Comparison of ENCODE assay signal across 21 cellular contexts in genomic region chr1:43258370-43258769, GRCh38. TPM values are rescaled to one million over a fixed set of nuclear protein-coding genes. Genes with fewer than 3 reads are reported as not detected.
DNase-seq lines count a peak whose midpoint lies in the region; ATAC-seq, FAIRE-seq and TF ChIP-seq lines count a peak whose summit lies in the region.
"Had no signal": no experiment of that assay in that cellular context is flagged by ENCODE, and none has a peak within 500 bp of the region (broad histone marks: within the 10 kb centered on the region; RNA-seq: fewer than 3 reads in every experiment).

No MANE protein-coding gene starts in this region.

- H3K9ac ChIP-seq in K562 (ENCODE audit: insufficient read depth in 1 of 2, low read depth in 2 of 2, low read length in 2 of 2): no peak overlapping the region
- H3K9ac ChIP-seq: BLaER1, GM23248 had no signal

- H3K36me3 ChIP-seq in K562 (ENCODE audit: control insufficient read depth, insufficient read depth, low read length) (no peaks in the 10 kb centered on the region), upper lobe of right lung (no peaks in the 10 kb centered on the region)
- H3K36me3 ChIP-seq: BLaER1 had no signal

- BruUV-seq in K562 (replicated peaks; lab: Mats Ljungman, UMichigan): no TSS peak

- in situ Hi-C loops in K562 (cut with MboI): no loop called here

- H3K27ac ChIP-seq in K562 (ENCODE audit: extremely low read depth, low read depth, low read length) (no peak overlapping the region), upper lobe of right lung (peak overlapping the region; percentile 30)
- H3K27ac ChIP-seq: BLaER1, GM23248 had no signal

- no peaks in the 10 kb centered on the region for H3K9me1 ChIP-seq in K562 (ENCODE audit: control insufficient read depth, insufficient read depth, low read length)

- 0% methylated on average over 3 of the region's 3 CpGs for WGBS in K562 (ENCODE audit: insufficient coverage, low coverage, missing lambda C conversion rate)

- DNase-seq in K562 (ENCODE audit: extremely low read depth in 1 of 4, low spot score in 3 of 4) (no peak), left lobe of liver (ENCODE audit: low spot score) (peak; percentile 43), mesenteric fat pad (ENCODE audit: low spot score) (peak; percentile 3), upper lobe of right lung (peak; percentile 20), GM19239 (ENCODE audit: insufficient read length, low spot score) (no peak), CD1c-positive myeloid dendritic cell (ENCODE audit: extremely low spot score) (no peak), NCI-H1436 treated with DMSO at 0.1 percent for 48 hours (lab: John Stamatoyannopoulos, UW) (no peak)
- DNase-seq in stimulated activated CD4-positive, alpha-beta T cell treated with anti-CD3 and anti-CD28 coated beads, Interleukin-2, amount 100 ng/mL, for 48 hours: no peak
- DNase-seq: 8988T, Calu3, DMS79 treated with DMSO at 0.1 percent for 48 hours, GF-D8, GM23248, HCEC 1CT had no signal

- ATAC-seq in K562 (no peak), left lobe of liver (peak; percentile 32), upper lobe of right lung (no peak)
- ATAC-seq: CD8-positive, alpha-beta T cell had no signal

- no peak for TF ChIP-seq RAD21 in K562 (CRISPR knock-in tag; conservative IDR thresholded peaks at IDR 0.05 in 1 of 2, IDR thresholded peaks at IDR 0.05 in 1 of 2)

- H3K4me3 ChIP-seq in K562: no peak overlapping the region
- H3K4me3 ChIP-seq in upper lobe of right lung: no peak overlapping the region
- H3K4me3 ChIP-seq: BLaER1, GM23248 had no signal

- H4K20me1 ChIP-seq in K562 (replicated peaks; ENCODE audit: control insufficient read depth, insufficient read depth, low read length): no peaks in the 10 kb centered on the region
- H4K20me1 ChIP-seq: BLaER1 had no signal

- CTCF ChIA-PET in K562 (lab: Yijun Ruan, JAX; ENCODE audit: low intra/inter-chr PET ratio): no interaction called here

- no peak for TF ChIP-seq CTCF in K562 (IDR thresholded peaks at IDR 0.05 in 2 of 3, conservative IDR thresholded peaks at IDR 0.05 in 1 of 3; ENCODE audit: insufficient read depth in 2 of 3, low read depth in 1 of 3, low read length in 3 of 3)
- TF ChIP-seq CTCF in upper lobe of right lung (IDR thresholded peaks at IDR 0.05): no peak

- no peaks in the 10 kb centered on the region for H3K79me2 ChIP-seq in K562 (ENCODE audit: control insufficient read depth, insufficient read depth, low read length)

- peaks cover 2% of the 10 kb centered on the region; the same call in 1 of the 2 replicates for H3K9me3 ChIP-seq in K562 (replicated peaks; ENCODE audit: control insufficient read depth, insufficient read depth, low read depth, low read length)
- H3K9me3 ChIP-seq in upper lobe of right lung: no peaks in the 10 kb centered on the region

- intact Hi-C loops in K562 (cut with micrococcal nuclease): no loop called here
- intact Hi-C loops in upper lobe of right lung (cut with DNase I): no loop called here

- POLR2A ChIA-PET in K562 (lab: Yijun Ruan, JAX): interaction anchor here (0.6 kb wide), 2 partner anchors 14 to 18 kb away, joined by 3 read pairs; no protein-coding TSS in a partner anchor

- no peak for TF ChIP-seq POLR2A in K562 (conservative IDR thresholded peaks at IDR 0.05)

- H3K4me1 ChIP-seq in K562 (replicated peaks in 1 of 2; ENCODE audit: control insufficient read depth in 2 of 2, insufficient read depth in 2 of 2, low read length in 2 of 2): no peaks in the 10 kb centered on the region
- no peaks in the 10 kb centered on the region for H3K4me1 ChIP-seq in upper lobe of right lung
- H3K4me1 ChIP-seq: BLaER1 had no signal

- TF ChIP-seq EP300 in K562 (IDR thresholded peaks at IDR 0.05; ENCODE audit: low read length): no peak

- no peak for FAIRE-seq in K562 (lab: Jason Lieb, UNC)
- FAIRE-seq in GM19239 (lab: Jason Lieb, UNC): no peak
- FAIRE-seq: H54 had no signal

- H3K27me3 ChIP-seq in K562 (ENCODE audit: control insufficient read depth in 2 of 2, insufficient read depth in 2 of 2, low read length in 2 of 2): peaks cover 6 to 41% of the 10 kb centered on the region in 2 experiments; a peak in 3 of 5 replicates
- H3K27me3 ChIP-seq in upper lobe of right lung: no peaks in the 10 kb centered on the region
- H3K27me3 ChIP-seq: BLaER1 had no signal

- H2AFZ ChIP-seq in K562 (ENCODE audit: low read depth, low read length): no peak overlapping the region
- H2AFZ ChIP-seq: GM23248 had no signal

- no peak overlapping the region for H3K4me2 ChIP-seq in K562 (ENCODE audit: insufficient read depth, low read length)
- H3K4me2 ChIP-seq: BLaER1 had no signal

TF ChIP-seq in K562, 482 proteins besides CTCF, POLR2A, EP300 and RAD21:
- TF ChIP-seq TRIM28 (IDR thresholded peaks at IDR 0.05) (peak; percentile 32; the same call in 1 of the 2 replicates), RBFOX2 (IDR thresholded peaks at IDR 0.05; ENCODE audit: low read depth, low read length) (no peak)

RNA-seq across cellular contexts. Expression of gene TMEM125, which starts 11.4 kb away (rescaled TPM):
- 0.21 and 0.30 TPM in 2 replicates for total RNA-seq in K562 (2011; cell fraction: chromatin; rRNA removed; ENCODE audit: low replicate concordance)
- 0.33 and 0.53 TPM in 2 replicates for total RNA-seq in K562 (2011; cell fraction: nucleolus; rRNA removed)
- 0.37 and 0.76 TPM in 2 replicates for total RNA-seq in K562 (2011; cell fraction: nucleoplasm; rRNA removed)
- total RNA-seq in K562 (2014; rRNA removed): not detected in 2 replicates
- total RNA-seq in K562 (2014; rRNA removed; fragmentation: Illumina TruSeq; extraction: Trizol): not detected in 2 replicates
- not detected in 2 replicates for total RNA-seq in K562 (2015; rRNA removed; fragmentation: Illumina TruSeq; extraction: Trizol)
- total RNA-seq in K562 (2021): 0.45 TPM in 1 of 2 replicates, not detected in the other
- polyA plus RNA-seq in K562 (2011; rRNA removed): 0.08 and 0.35 TPM in 2 replicates
- polyA plus RNA-seq in K562 (2011; cell fraction: cytosol; rRNA removed): 0.42 and 0.58 TPM in 2 replicates
- polyA plus RNA-seq in K562 (2011; cell fraction: nucleus; rRNA removed): 1.0 and 1.2 TPM in 2 replicates
- 0.13 and 1.1 TPM in 2 replicates for polyA plus RNA-seq in K562 (2012)
- 0.07 TPM in 1 of 2 replicates, not detected in the other for polyA plus RNA-seq in K562 (2014; fragmentation: Illumina TruSeq; extraction: Trizol)
- polyA plus RNA-seq in K562 (2014; fragmentation: Nextera tagmentation; extraction: Ambion mirVana): not detected
- 0.67 TPM in 1 of 2 replicates, not detected in the other for polyA plus RNA-seq in K562 (2014; rRNA removed)
- polyA minus RNA-seq in K562 (2011; rRNA and poly(A)+ RNA removed): not detected in 2 replicates
- not detected in 2 replicates for polyA minus RNA-seq in K562 (2011; cell fraction: cytosol; rRNA and poly(A)+ RNA removed)
- polyA minus RNA-seq in K562 (2011; cell fraction: nucleus; rRNA and poly(A)+ RNA removed): not detected in 2 replicates
- 0.45 TPM for total RNA-seq in left lobe of liver
- not detected for total RNA-seq in mesenteric fat pad
- 188 TPM for total RNA-seq in upper lobe of right lung
- total RNA-seq: A673; CD8-positive, alpha-beta T cell; GM23248 had no signal
- polyA plus RNA-seq: AG04450, CD14-positive monocyte, GM23248 had no signal

RNA-seq across cellular contexts. Expression of gene C1orf210, which starts 27.0 kb away (rescaled TPM):
- total RNA-seq in K562 (2011; cell fraction: chromatin; rRNA removed; ENCODE audit: low replicate concordance): not detected in 2 replicates
- total RNA-seq in K562 (2011; cell fraction: nucleolus; rRNA removed): not detected in 2 replicates
- total RNA-seq in K562 (2011; cell fraction: nucleoplasm; rRNA removed): not detected in 2 replicates
- total RNA-seq in K562 (2014; rRNA removed) (not detected in 2 replicates), K562 (2014; rRNA removed; fragmentation: Illumina TruSeq; extraction: Trizol) (not detected in 2 replicates), K562 (2015; rRNA removed; fragmentation: Illumina TruSeq; extraction: Trizol) (not detected in 2 replicates), K562 (2021) (not detected in 2 replicates), left lobe of liver (2.6 TPM), mesenteric fat pad (not detected), upper lobe of right lung (18.9 TPM)
- polyA plus RNA-seq in K562 (2011; rRNA removed) (not detected in 2 replicates), K562 (2014; fragmentation: Illumina TruSeq; extraction: Trizol) (not detected in 2 replicates), K562 (2014; fragmentation: Nextera tagmentation; extraction: Ambion mirVana) (not detected), K562 (2014; rRNA removed) (0.21 TPM in 1 of 2 replicates, not detected in the other)
- polyA plus RNA-seq in K562 (2011; cell fraction: cytosol; rRNA removed): not detected in 2 replicates
- not detected in 2 replicates for polyA plus RNA-seq in K562 (2011; cell fraction: nucleus; rRNA removed)
- 0.06 TPM in 1 of 2 replicates, not detected in the other for polyA plus RNA-seq in K562 (2012)
- polyA minus RNA-seq in K562 (2011; rRNA and poly(A)+ RNA removed): not detected in 2 replicates
- polyA minus RNA-seq in K562 (2011; cell fraction: cytosol; rRNA and poly(A)+ RNA removed): not detected in 2 replicates
- not detected in 2 replicates for polyA minus RNA-seq in K562 (2011; cell fraction: nucleus; rRNA and poly(A)+ RNA removed)
- total RNA-seq: A673; CD8-positive, alpha-beta T cell; GM23248 had no signal
- polyA plus RNA-seq: AG04450, CD14-positive monocyte, GM23248 had no signal

RNA-seq across cellular contexts. Expression of gene TIE1, which starts 42.4 kb away (rescaled TPM):
- 0.46 and 3.1 TPM in 2 replicates for total RNA-seq in K562 (2011; cell fraction: chromatin; rRNA removed; ENCODE audit: low replicate concordance)
- total RNA-seq in K562 (2011; cell fraction: nucleolus; rRNA removed): 1.6 and 4.2 TPM in 2 replicates
- 0.81 and 2.3 TPM in 2 replicates for total RNA-seq in K562 (2011; cell fraction: nucleoplasm; rRNA removed)
- 0.14 and 0.16 TPM in 2 replicates for total RNA-seq in K562 (2014; rRNA removed)
- total RNA-seq in K562 (2014; rRNA removed; fragmentation: Illumina TruSeq; extraction: Trizol): not detected in 2 replicates
- total RNA-seq in K562 (2015; rRNA removed; fragmentation: Illumina TruSeq; extraction: Trizol): 0.04 TPM in 1 of 2 replicates, not detected in the other
- total RNA-seq in K562 (2021): 0.20 and 0.31 TPM in 2 replicates
- 0.32 and 0.49 TPM in 2 replicates for polyA plus RNA-seq in K562 (2011; rRNA removed)
- polyA plus RNA-seq in K562 (2011; cell fraction: cytosol; rRNA removed): 0.09 and 1.1 TPM in 2 replicates
- 0.59 and 3.8 TPM in 2 replicates for polyA plus RNA-seq in K562 (2011; cell fraction: nucleus; rRNA removed)
- polyA plus RNA-seq in K562 (2012): 0.30 and 0.54 TPM in 2 replicates
- polyA plus RNA-seq in K562 (2014; fragmentation: Illumina TruSeq; extraction: Trizol): 0.07 and 0.17 TPM in 2 replicates
- not detected for polyA plus RNA-seq in K562 (2014; fragmentation: Nextera tagmentation; extraction: Ambion mirVana)
- polyA plus RNA-seq in K562 (2014; rRNA removed): 0.08 and 0.66 TPM in 2 replicates
- polyA minus RNA-seq in K562 (2011; rRNA and poly(A)+ RNA removed): 1.2 TPM in 1 of 2 replicates, not detected in the other
- polyA minus RNA-seq in K562 (2011; cell fraction: cytosol; rRNA and poly(A)+ RNA removed): 1.4 TPM in 1 of 2 replicates, not detected in the other
- polyA minus RNA-seq in K562 (2011; cell fraction: nucleus; rRNA and poly(A)+ RNA removed): 0.67 and 0.94 TPM in 2 replicates
- 8.5 TPM for total RNA-seq in left lobe of liver
- total RNA-seq in mesenteric fat pad: 42.6 TPM
- total RNA-seq in upper lobe of right lung: 59.4 TPM
- total RNA-seq: A673; Calu3; CD8-positive, alpha-beta T cell; GM23248; HT-29 had no signal
- polyA plus RNA-seq: CD14-positive monocyte had no signal

Comparison
In these comparisons a context has a peak if more than half of its experiments do, and no peak if none do; other contexts are left out.
1. DNase-seq: peak in left lobe of liver (single experiment), mesenteric fat pad (single experiment) and upper lobe of right lung (single experiment); none in K562 (0 of 4), GM19239 (single experiment), CD1c-positive myeloid dendritic cell (single experiment), stimulated activated CD4-positive, alpha-beta T cell treated with anti-CD3 and anti-CD28 coated beads, Interleukin-2, amount 100 ng/mL, for 48 hours (0 of 2) and NCI-H1436 treated with DMSO at 0.1 percent for 48 hours (single experiment).
2. RNA of gene TMEM125, which starts 11.4 kb away (total RNA-seq): 188 TPM in upper lobe of right lung (single experiment); 0.45 TPM in left lobe of liver (single experiment), not detected in mesenteric fat pad (single experiment) and 0.21 to 0.76 TPM in K562; every median in the first group is over 100 times any median in the second.